Comparison of ENCODE assay signal across 35 cellular contexts in the genomic region with DNA sequence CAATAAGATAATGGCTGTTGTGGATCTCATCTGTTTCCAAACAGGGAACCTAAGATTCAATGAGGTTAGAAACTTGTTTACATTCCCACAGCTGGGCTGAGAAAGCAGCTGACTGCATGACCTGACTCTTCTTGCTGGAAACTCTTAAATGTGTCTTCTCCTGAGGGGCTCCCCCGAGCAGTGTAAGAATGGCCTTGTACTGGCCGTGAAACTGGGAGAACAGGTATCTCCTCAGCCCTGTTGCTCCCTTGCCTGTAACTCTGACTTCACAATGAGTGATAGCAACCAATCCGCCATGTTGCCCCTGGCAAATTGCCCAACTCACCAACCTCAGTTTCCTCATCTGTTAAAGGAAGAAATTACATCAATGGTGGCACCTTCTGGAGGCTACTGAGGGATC. TPM values are rescaled to one million over a fixed set of nuclear protein-coding genes. Genes with fewer than 3 reads are reported as not detected.
"Had no signal": no experiment of that assay in that cellular context is flagged by ENCODE, and none has a peak within 500 bp of the region (broad histone marks: within the 10 kb centered on the region; RNA-seq: fewer than 3 reads in every experiment).

No MANE protein-coding gene starts in this region.

- H3K9ac ChIP-seq: SK-N-SH had no signal

- ATAC-seq: activated CD4-positive, CD25-positive, alpha-beta regulatory T cell treated with anti-CD3 and anti-CD28 coated beads, Interleukin-2, amount 50 U/mL, for 24 hours; activated CD8-positive, alpha-beta memory T cell treated with anti-CD3 and anti-CD28 coated beads, Interleukin-2, amount 10 ng/mL, durations not matched to agents 7 days and 5 days; activated T-cell treated with anti-CD3 and anti-CD28 coated beads, Interleukin-2, amount 50 U/mL, for 72 hours; activated T-helper 17 cell treated with anti-CD3 and anti-CD28 coated beads, Interleukin-2, amount 50 U/mL, for 72 hours; PC-3; WTC11 had no signal

- H3K4me2 ChIP-seq: SK-N-SH had no signal

- H3K36me3 ChIP-seq: brain microvascular endothelial cell, MG63, Peyer's patch, SJSA1 had no signal

- DNase-seq: activated CD4-positive, alpha-beta memory T cell treated with anti-CD3 and anti-CD28 coated beads, Interleukin-2, amount 10 ng/mL, durations not matched to agents 7 days and 5 days; activated CD4-positive, alpha-beta T cell treated with anti-CD3 and anti-CD28 coated beads for 4 hours; activated CD8-positive, alpha-beta memory T cell treated with anti-CD3 and anti-CD28 coated beads for 24 hours; activated CD8-positive, alpha-beta memory T cell treated with anti-CD3 and anti-CD28 coated beads, Interleukin-2, amount 10 ng/mL, durations not matched to agents 7 days and 5 days; activated effector memory CD4-positive, alpha-beta T cell treated with anti-CD3 and anti-CD28 coated beads, Interleukin-2, amount 50 U/mL, for 16 hours; activated naive CD4-positive, alpha-beta T cell; activated naive CD4-positive, alpha-beta T cell treated with anti-CD3 and anti-CD28 coated beads, Interleukin-2, amount 50 U/mL, for 16 hours; activated naive CD8-positive, alpha-beta T cell treated with anti-CD3 and anti-CD28 coated beads for 36 hours; activated T-cell treated with anti-CD3 and anti-CD28 coated beads, Interleukin-2, amount 50 U/mL, for 1 hour; activated T-cell treated with anti-CD3 and anti-CD28 coated beads, Interleukin-2, amount 50 U/mL, for 72 hours; amniotic stem cell; aorta; brain microvascular endothelial cell; central memory CD4-positive, alpha-beta T cell; Kasumi-1; KG1; MG63; NCI-H1048; NCI-H1105 treated with DMSO at 0.1 percent for 48 hours; NCI-H1436; NCI-H1694; NCI-H1930; NCI-H2081 treated with DMSO at 0.1 percent for 48 hours; NCI-H345; NCI-H524 treated with DMSO at 0.1 percent for 48 hours; PC-3; Peyer's patch; RPMI8226; SHP77 treated with DMSO at 0.1 percent for 48 hours; SK-N-SH had no signal

- H3K9me3 ChIP-seq: Peyer's patch, SJSA1, SK-N-SH had no signal

- H3K4me3 ChIP-seq: MG63, Peyer's patch, SJSA1 had no signal

- H3K27me3 ChIP-seq: brain microvascular endothelial cell, Peyer's patch, SJSA1 had no signal

- H3K4me1 ChIP-seq: Peyer's patch, SJSA1 had no signal

- H3K27ac ChIP-seq: brain microvascular endothelial cell, Peyer's patch, SJSA1 had no signal

RNA-seq across cellular contexts. Expression of gene CCL2, which starts 59.1 kb away (rescaled TPM):
- total RNA-seq: activated CD4-positive, alpha-beta memory T cell treated with anti-CD3 and anti-CD28 coated beads, Interleukin-2, amount 10 ng/mL, durations not matched to agents 7 days and 5 days; activated naive CD8-positive, alpha-beta T cell treated with anti-CD3 and anti-CD28 coated beads for 36 hours; activated T-helper 17 cell treated with anti-CD3 and anti-CD28 coated beads, Interleukin-2, amount 50 U/mL, for 72 hours; NCI-H460; PC-3 had no signal
